ENCODE assay signal across 1 cellular context in genomic region chrX:154372612-154373022, GRCh38.
TF ChIP-seq lines count a peak whose summit lies in the region.

No MANE protein-coding gene starts in this region.

TF ChIP-seq in HEK293, 187 proteins besides CTCF, POLR2A, EP300 and RAD21 (continued from another document):
- TF ChIP-seq ZBTB10 (tag by site-specific recombination; IDR thresholded peaks at IDR 0.05): no peak
TF ChIP-seq in HEK293: peak in this region for 5.
